Comparison of ENCODE assay signal across 23 cellular contexts in genomic region chr4:81486502-81486901, GRCh38. TPM values are rescaled to one million over a fixed set of nuclear protein-coding genes. Genes with fewer than 3 reads are reported as not detected.
A peak's percentile ranks its signal among the peaks of the same experiment; 100 is the strongest.
DNase-seq lines count a peak whose midpoint lies in the region; ATAC-seq and TF ChIP-seq lines count a peak whose summit lies in the region.
"Had no signal": no experiment of that assay in that cellular context is flagged by ENCODE, and none has a peak within 500 bp of the region (broad histone marks: within the 10 kb centered on the region; RNA-seq: fewer than 3 reads in every experiment).

No MANE protein-coding gene starts in this region.

- H4K8ac ChIP-seq in mesendoderm (ENCODE audit: low read depth, low read length) = no peak overlapping the region

- no peak overlapping the region for H2BK15ac ChIP-seq in mesendoderm (replicated peaks; ENCODE audit: low read depth)

- ATAC-seq in GM23338 (peak; percentile 100), esophagus mucosa (peak; percentile 99)
- ATAC-seq: HepG2, left lobe of liver had no signal

- H3K56ac ChIP-seq in mesendoderm (ENCODE audit: low read length) = no peak overlapping the region

- no peaks in the 10 kb centered on the region for H3K27me3 ChIP-seq in GM23338 (ENCODE audit: insufficient read depth)
- no peaks in the 10 kb centered on the region for H3K27me3 ChIP-seq in mesendoderm (ENCODE audit: insufficient read depth, low read length, poor library complexity)
- H3K27me3 ChIP-seq: adrenal gland, SJSA1, thyroid gland had no signal

- no peak overlapping the region for H3K4me3 Mint-ChIP-seq in GM23338
- H3K4me3 Mint-ChIP-seq: CD4-positive, alpha-beta memory T cell; dendritic cell treated with granulocyte-macrophage colony-stimulating factor and Interleukin-4, amounts not matched to agents 40 ng/mL and 50 ng/mL, for 4 days; nephron progenitor cell; T-helper 1 cell treated with Interleukin-12 subunit alpha and Interleukin-12 subunit beta and Interleukin-4 antibody, amounts not matched to agents 30 μg/mL and 1 μg/mL, for 36 hours had no signal

- H4K20me1 ChIP-seq in GM23338 (replicated peaks; ENCODE audit: insufficient read depth) = no peaks in the 10 kb centered on the region

- TF ChIP-seq CTCF in GM23338 (conservative IDR thresholded peaks at IDR 0.05; ENCODE audit: low read depth in 2 of 2) = no peak

- H3K4ac ChIP-seq in mesendoderm (ENCODE audit: low read depth, low read length) = no peak overlapping the region

- H3K4me2 ChIP-seq in GM23338 (peak overlapping the region; percentile 2; the same call in 1 of the 2 replicates), mesendoderm (ENCODE audit: low read length) (no peak overlapping the region)

- H3K36me3 ChIP-seq in GM23338 (ENCODE audit: insufficient read depth) = no peaks in the 10 kb centered on the region
- no peaks in the 10 kb centered on the region for H3K36me3 ChIP-seq in mesendoderm (ENCODE audit: control insufficient read depth, insufficient read depth, low read length)
- H3K36me3 ChIP-seq: adrenal gland, SJSA1, thyroid gland had no signal

- peaks cover 13% of the 10 kb centered on the region; the same call in 2 of the 3 replicates for H3K36me3 Mint-ChIP-seq in GM23338 (ENCODE audit: low read depth)

- peak overlapping the region; percentile 41; the same call in 1 of the 2 replicates for H3K27ac ChIP-seq in GM23338 (ENCODE audit: low read depth)
- H3K27ac ChIP-seq in mesendoderm (ENCODE audit: low read depth, low read length) = peak overlapping the region; percentile 86
- H3K27ac ChIP-seq: adrenal gland, SJSA1, thyroid gland had no signal

- peaks cover 2% of the 10 kb centered on the region for H3K27me3 Mint-ChIP-seq in GM23338 (ENCODE audit: insufficient read depth, low read depth, poor library complexity)
- H3K27me3 Mint-ChIP-seq: CD4-positive, alpha-beta memory T cell; dendritic cell treated with granulocyte-macrophage colony-stimulating factor and Interleukin-4, amounts not matched to agents 40 ng/mL and 50 ng/mL, for 4 days had no signal

- H3K79me1 ChIP-seq in mesendoderm (ENCODE audit: low read length) = no peaks in the 10 kb centered on the region

- no peak overlapping the region for H3K4me3 ChIP-seq in GM23338
- no peak overlapping the region for H3K4me3 ChIP-seq in mesendoderm (ENCODE audit: low read length)
- H3K4me3 ChIP-seq: adrenal gland, SJSA1, thyroid gland had no signal

- no peak overlapping the region for H4K5ac ChIP-seq in mesendoderm (ENCODE audit: low read length)

- no peak overlapping the region for H2BK120ac ChIP-seq in mesendoderm (ENCODE audit: low read depth, low read length)

- peaks cover 17% of the 10 kb centered on the region for H3K4me1 Mint-ChIP-seq in GM23338
- H3K4me1 Mint-ChIP-seq: nephron progenitor cell had no signal

- no peak overlapping the region for H3K9ac ChIP-seq in mesendoderm (ENCODE audit: low read length)

- H3K79me2 ChIP-seq in GM23338 (replicated peaks; ENCODE audit: insufficient read depth) (no peaks in the 10 kb centered on the region), mesendoderm (ENCODE audit: control insufficient read depth, insufficient read depth, low read length) (no peaks in the 10 kb centered on the region)

- H3K4me1 ChIP-seq in GM23338 (ENCODE audit: insufficient read depth) (peaks cover 10% of the 10 kb centered on the region; the same call in 1 of the 2 replicates), mesendoderm (ENCODE audit: control insufficient read depth, low read depth, low read length) (peaks cover 8% of the 10 kb centered on the region)
- H3K4me1 ChIP-seq: adrenal gland, SJSA1, thyroid gland had no signal

- H2AFZ ChIP-seq in GM23338 = no peak overlapping the region

- no peak overlapping the region for H2AK5ac ChIP-seq in mesendoderm (ENCODE audit: low read length)

- H3K23ac ChIP-seq in mesendoderm (ENCODE audit: low read length) = no peak overlapping the region

- H2BK5ac ChIP-seq in mesendoderm (ENCODE audit: low read length) = no peak overlapping the region

- peak overlapping the region; percentile 72; the same call in 1 of the 2 replicates for H3K27ac Mint-ChIP-seq in GM23338
- H3K27ac Mint-ChIP-seq: CD4-positive, alpha-beta memory T cell; dendritic cell treated with granulocyte-macrophage colony-stimulating factor and Interleukin-4, amounts not matched to agents 40 ng/mL and 50 ng/mL, for 4 days; nephron progenitor cell; T-helper 1 cell treated with Interleukin-12 subunit alpha and Interleukin-12 subunit beta and Interleukin-4 antibody, amounts not matched to agents 30 μg/mL and 1 μg/mL, for 36 hours had no signal

- no peaks in the 10 kb centered on the region; the same call in 1 of the 2 replicates for H3F3A ChIP-seq in GM23338 (replicated peaks; ENCODE audit: low read depth)

- no peaks in the 10 kb centered on the region; the same call in 1 of the 2 replicates for H3K9me2 ChIP-seq in GM23338 (ENCODE audit: insufficient read depth)

- peak; percentile 81 for DNase-seq in GM23338 (ENCODE audit: low spot score)
- peak; percentile 37 to 39 for DNase-seq in NCI-H526 (lab: John Stamatoyannopoulos, UW)
- peak; percentile 95 for DNase-seq in mesendoderm
- no peak for DNase-seq in NCI-H82 (lab: John Stamatoyannopoulos, UW)
- DNase-seq in cerebellar cortex (ENCODE audit: low spot score) = no peak
- DNase-seq in NCI-H2107 (lab: John Stamatoyannopoulos, UW) = no peak
- DNase-seq: activated gamma-delta T cell; adrenal gland; CD4-positive, alpha-beta memory T cell; DMS79; NCI-H1105; NCI-H2171; nephron progenitor cell; NK-92 treated with Interleukin-12 subunit alpha and Interleukin-12 subunit beta, amount 100 ng/mL, for 24 hours; stimulated activated CD4-positive, alpha-beta T cell treated with anti-CD3 and anti-CD28 coated beads, Interleukin-2, amount 100 ng/mL, for 24 hours; stimulated activated naive CD4-positive, alpha-beta T cell treated with Interleukin-2 at 50 U/mL for 16 hours; thyroid gland had no signal

- H3K18ac ChIP-seq in mesendoderm (ENCODE audit: low read length) = no peak overlapping the region

- H3K9me3 Mint-ChIP-seq in GM23338 = peaks cover 11% of the 10 kb centered on the region; the same call in 2 of the 3 replicates
- H3K9me3 Mint-ChIP-seq: dendritic cell treated with granulocyte-macrophage colony-stimulating factor and Interleukin-4, amounts not matched to agents 40 ng/mL and 50 ng/mL, for 4 days had no signal

- WGBS in mesendoderm (ENCODE audit: extremely low coverage, insufficient coverage, low lambda C conversion rate) = no CpG with 5 or more reads among the region's 1 CpG

TF ChIP-seq in GM23338, 12 proteins besides CTCF, POLR2A, EP300 and RAD21 (continues in another document):
- TF ChIP-seq ZNF331 (CRISPR knock-in tag; IDR thresholded peaks at IDR 0.05; ENCODE audit: low read depth) (no peak), JUNB (IDR thresholded peaks at IDR 0.05; ENCODE audit: unreplicated experiment) (no peak)

RNA-seq across cellular contexts. Expression of gene RASGEF1B, which starts 14.8 kb away (rescaled TPM):
- 2.8 and 5.3 TPM in 2 replicates for total RNA-seq in GM23338 (2014; rRNA removed; shearing (Covaris generic))
- polyA plus RNA-seq in GM23338 (2016; fragmentation: Nextera tagmentation; extraction: Ambion mirVana) = 5.2 and 5.6 TPM in 2 replicates
- total RNA-seq in esophagus mucosa = 15.0 TPM
- polyA plus RNA-seq in mesendoderm (2013, experiment 1 of 2) = 20.7 TPM
- 20.8 TPM for polyA plus RNA-seq in mesendoderm (2013, experiment 2 of 2)
- total RNA-seq: SJSA1 had no signal

Comparison
In these comparisons a context has a peak if more than half of its experiments do, and no peak if none do; other contexts are left out.
1. DNase-seq: peak in GM23338 (single experiment), NCI-H526 (2 of 2) and mesendoderm (single experiment); none in NCI-H82 (single experiment), cerebellar cortex (single experiment) and NCI-H2107 (single experiment).